ENCODE assay signal across 8 cellular contexts in genomic region chr12:103840399-103840880, GRCh38. TPM values are rescaled to one million over a fixed set of nuclear protein-coding genes. Genes with fewer than 3 reads are reported as not detected.
DNase-seq lines count a peak whose midpoint lies in the region; ATAC-seq, FAIRE-seq and TF ChIP-seq lines count a peak whose summit lies in the region.

No MANE protein-coding gene starts in this region.

- H3K27ac Mint-ChIP-seq in activated T-cell treated with anti-CD3 and anti-CD28 coated beads, Interleukin-2, amount 50 U/mL, for 24 hours, result peak overlapping the region; percentile 82

- H3K9me3 ChIP-seq in HUES48 (ENCODE audit: control insufficient read depth, insufficient read depth, low read length) (no peaks in the 10 kb centered on the region), left ventricle myocardium inferior (replicated peaks) (no peaks in the 10 kb centered on the region), gastrocnemius medialis (no peaks in the 10 kb centered on the region)

- DNase-seq in G401 (ENCODE audit: low spot score) (peak; percentile 7), left ventricle myocardium inferior (peak; percentile 22), gastrocnemius medialis (peak; percentile 18 to 37), HuH-7 (ENCODE audit: low spot score) (no peak), D721Med (ENCODE audit: insufficient read length, low spot score) (no peak)
- DNase-seq in activated T-cell treated with anti-CD3 and anti-CD28 coated beads, Interleukin-2, amount 50 U/mL, for 24 hours, result no peak

- no peaks in the 10 kb centered on the region for H3K9me3 Mint-ChIP-seq in activated T-cell treated with anti-CD3 and anti-CD28 coated beads, Interleukin-2, amount 50 U/mL, for 24 hours

- peaks cover 28% of the 10 kb centered on the region for H3K4me1 Mint-ChIP-seq in activated T-cell treated with anti-CD3 and anti-CD28 coated beads, Interleukin-2, amount 50 U/mL, for 24 hours (ENCODE audit: low read depth)

- FAIRE-seq in D721Med (lab: Jason Lieb, UNC), result no peak

- peak overlapping the region; percentile 83 for H3K4me3 Mint-ChIP-seq in activated T-cell treated with anti-CD3 and anti-CD28 coated beads, Interleukin-2, amount 50 U/mL, for 24 hours

- H3K36me3 ChIP-seq in HUES48 (ENCODE audit: control insufficient read depth, insufficient read depth, low read length) (no peaks in the 10 kb centered on the region), left ventricle myocardium inferior (no peaks in the 10 kb centered on the region), gastrocnemius medialis (no peaks in the 10 kb centered on the region)

- ATAC-seq in GM21423 (IDR thresholded peaks at IDR 0.05; ENCODE audit: unreplicated experiment), result peak; percentile 29
- peak; percentile 21 to 58 for ATAC-seq in gastrocnemius medialis

- intact Hi-C loops in left ventricle myocardium inferior (cut with micrococcal nuclease), result no loop called here
- intact Hi-C loops in gastrocnemius medialis (cut with DNase I; ENCODE audit: low total_unique reads), result loop anchor here (2.0 kb wide), 2 partner anchors 42 to 58 kb away; no protein-coding TSS in a partner anchor

- H3K4me1 ChIP-seq in HUES48 (ENCODE audit: control insufficient read depth, insufficient read depth, low read length) (peaks cover 7% of the 10 kb centered on the region), left ventricle myocardium inferior (peaks cover 25% of the 10 kb centered on the region), gastrocnemius medialis (peaks cover 14 to 20% of the 10 kb centered on the region in 2 donors)

- no peak overlapping the region for H3K27ac ChIP-seq in HUES48 (ENCODE audit: low read depth, low read length)
- H3K27ac ChIP-seq in left ventricle myocardium inferior (replicated peaks), result peak overlapping the region; percentile 92
- peak overlapping the region; percentile 15 to 90 (median 82) for H3K27ac ChIP-seq in gastrocnemius medialis

- peaks cover 16% of the 10 kb centered on the region for H3K36me3 Mint-ChIP-seq in activated T-cell treated with anti-CD3 and anti-CD28 coated beads, Interleukin-2, amount 50 U/mL, for 24 hours (ENCODE audit: low read depth)

- H3K4me3 ChIP-seq in HUES48 (ENCODE audit: low read depth, low read length), result peak overlapping the region; percentile 80
- peak overlapping the region; percentile 86 for H3K4me3 ChIP-seq in left ventricle myocardium inferior
- peak overlapping the region; percentile 63 to 90 (median 79) for H3K4me3 ChIP-seq in gastrocnemius medialis

- in situ Hi-C loops in G401 (cut with HindIII; ENCODE audit: low sequenced_read_pairs) (no loop called here), gastrocnemius medialis (cut with MboI; ENCODE audit: low sequenced_read_pairs in 4 of 4) (no loop called here)

- no peak for TF ChIP-seq POLR2A in gastrocnemius medialis (IDR thresholded peaks at IDR 0.05)

- H3K27me3 ChIP-seq in HUES48 (ENCODE audit: control insufficient read depth, insufficient read depth, low read length) (peaks cover 7% of the 10 kb centered on the region), left ventricle myocardium inferior (ENCODE audit: low read depth) (no peaks in the 10 kb centered on the region), gastrocnemius medialis (no peaks in the 10 kb centered on the region)

- H3K9ac ChIP-seq in HUES48 (ENCODE audit: low read depth, low read length), result peak overlapping the region; percentile 73

- no peak for TF ChIP-seq CTCF in left ventricle myocardium inferior (IDR thresholded peaks at IDR 0.05; ENCODE audit: borderline replicate concordance)
- TF ChIP-seq CTCF in gastrocnemius medialis (IDR thresholded peaks at IDR 0.05 in 4 of 5, conservative IDR thresholded peaks at IDR 0.05 in 1 of 5), result no peak
- no peak for TF ChIP-seq CTCF in D721Med (IDR thresholded peaks at IDR 0.05; ENCODE audit: insufficient read depth, missing control alignments)

- no peaks in the 10 kb centered on the region for H3K27me3 Mint-ChIP-seq in activated T-cell treated with anti-CD3 and anti-CD28 coated beads, Interleukin-2, amount 50 U/mL, for 24 hours

RNA-seq across cellular contexts. Expression of gene NT5DC3, which starts 0.6 kb away (rescaled TPM):
- 4.9 and 7.6 TPM in 2 replicates for total RNA-seq in G401 (2014; rRNA removed; shearing (Covaris generic))
- 3.1 TPM for total RNA-seq in left ventricle myocardium inferior
- total RNA-seq in gastrocnemius medialis, result 10 to 100 TPM in 3 of 4 donors, 1 to 10 TPM in 1; 8.8 to 18.7 (median 13.9) TPM

Comparison
In these comparisons a context has a peak if more than half of its experiments do, and no peak if none do; other contexts are left out.
1. DNase-seq: peak in G401 (single experiment), left ventricle myocardium inferior (single experiment) and gastrocnemius medialis (2 of 2); none in activated T-cell treated with anti-CD3 and anti-CD28 coated beads, Interleukin-2, amount 50 U/mL, for 24 hours (single experiment), HuH-7 (single experiment) and D721Med (single experiment).
2. Peak in every context shown above with its lines, with median percentiles within 50 percentile points of each other: H3K4me3 ChIP-seq.